Comparison of ENCODE assay signal across 21 cellular contexts in the genomic region with DNA sequence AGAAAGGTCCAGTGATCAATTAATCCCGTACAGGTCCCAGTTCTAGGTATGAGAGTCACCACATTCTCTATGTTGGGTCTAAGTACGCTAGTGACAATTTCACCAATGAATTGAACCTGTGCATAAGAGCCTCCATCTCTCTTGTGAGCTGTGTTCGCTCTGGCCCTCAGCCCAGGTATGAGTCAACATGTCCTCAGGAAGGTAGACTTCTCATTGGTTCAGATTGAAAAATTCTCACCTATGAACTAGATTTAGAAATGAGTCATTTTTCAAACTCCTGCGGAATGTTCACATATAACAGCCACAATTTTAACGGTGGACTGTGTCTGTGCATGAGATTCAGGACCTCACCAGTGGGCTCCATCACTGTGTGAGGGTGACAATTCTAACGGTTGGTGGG. TPM values are rescaled to one million over a fixed set of nuclear protein-coding genes. Genes with fewer than 3 reads are reported as not detected.
DNase-seq lines count a peak whose midpoint lies in the region; ATAC-seq, FAIRE-seq and TF ChIP-seq lines count a peak whose summit lies in the region.
"Had no signal": no experiment of that assay in that cellular context is flagged by ENCODE, and none has a peak within 500 bp of the region (broad histone marks: within the 10 kb centered on the region; RNA-seq: fewer than 3 reads in every experiment).

No MANE protein-coding gene starts in this region.

- peak overlapping the region; percentile 25 for H3K27ac Mint-ChIP-seq in activated CD4-positive, alpha-beta T cell treated with anti-CD3 and anti-CD28 coated beads for 36 hours
- H3K27ac Mint-ChIP-seq in chondrocyte (ENCODE audit: unreplicated experiment), result no peak overlapping the region
- H3K27ac Mint-ChIP-seq: activated T-cell treated with anti-CD3 and anti-CD28 coated beads, Interleukin-2, amount 50 U/mL, for 24 hours; dendritic cell treated with granulocyte-macrophage colony-stimulating factor and Interleukin-4, amounts not matched to agents 40 ng/mL and 50 ng/mL, for 4 days had no signal

- H3K4ac ChIP-seq in H1 (replicated peaks; ENCODE audit: insufficient read length, low read depth, low read length), result no peak overlapping the region

- DNase-seq in activated CD4-positive, alpha-beta T cell treated with anti-CD3 and anti-CD28 coated beads for 36 hours, result peak; percentile 32
- no peak for DNase-seq in activated CD4-positive, alpha-beta T cell treated with anti-CD3 and anti-CD28 coated beads, Interleukin-2, amount 50 U/mL, for 48 hours
- DNase-seq in H1 (ENCODE audit: low read depth in 1 of 2, low spot score in 2 of 2) (no peak), non-pigmented ciliary epithelial cell (ENCODE audit: low read depth) (peak; percentile 20), NCI-H1694 treated with DMSO at 0.1 percent for 48 hours (lab: John Stamatoyannopoulos, UW) (no peak), chondrocyte (ENCODE audit: low spot score) (no peak)
- DNase-seq: activated CD4-positive, alpha-beta T cell treated with anti-CD3 and anti-CD28 coated beads for 4 hours; activated T-cell treated with anti-CD3 and anti-CD28 coated beads, Interleukin-2, amount 50 U/mL, for 24 hours; amygdala; esophagus squamous epithelium; heart right ventricle; NCI-H1048; spleen; stimulated activated naive CD4-positive, alpha-beta T cell treated with Interleukin-2 at 50 U/mL for 16 hours; T-helper 9 cell had no signal

- no peak overlapping the region for H3K56ac ChIP-seq in H1 (replicated peaks; ENCODE audit: insufficient read length, low read depth, low read length)

- TF ChIP-seq EP300 in H1 (IDR thresholded peaks at IDR 0.05; ENCODE audit: borderline replicate concordance in 1 of 2, low read depth in 2 of 2, low read length in 2 of 2), result no peak

- H4K20me1 ChIP-seq in Loucy (ENCODE audit: insufficient read depth, low read length, poor library complexity, severe bottlenecking) (peaks cover 55% of the 10 kb centered on the region), H1 (replicated peaks in 1 of 2; ENCODE audit: control insufficient read depth in 1 of 2, insufficient read depth in 2 of 2, low read length in 2 of 2) (peaks cover 8 to 26% of the 10 kb centered on the region in 2 experiments)

- TF ChIP-seq CTCF in Loucy (conservative IDR thresholded peaks at IDR 0.05; ENCODE audit: low read length) (no peak), H1 (IDR thresholded peaks at IDR 0.05; ENCODE audit: control extremely low read depth in 1 of 3, insufficient read depth in 1 of 3, low read depth in 1 of 3, low read length in 3 of 3) (no peak), chondrocyte (IDR thresholded peaks at IDR 0.05) (no peak)

- no peak overlapping the region for H3K27ac ChIP-seq in H1 (ENCODE audit: low read depth, low read length)
- H3K27ac ChIP-seq: esophagus squamous epithelium, heart right ventricle, prostate gland, SJSA1, spleen had no signal

- no peak overlapping the region for H2BK5ac ChIP-seq in H1 (ENCODE audit: low read depth, low read length)

- H3K9me3 ChIP-seq in Loucy (ENCODE audit: insufficient read depth, low read depth, low read length), result no peaks in the 10 kb centered on the region
- H3K9me3 ChIP-seq in H1 (ENCODE audit: insufficient read depth in 2 of 2, low read depth in 1 of 2, low read length in 1 of 2), result no peaks in the 10 kb centered on the region
- H3K9me3 ChIP-seq: heart right ventricle, prostate gland, spleen had no signal

- intact Hi-C loops in activated CD4-positive, alpha-beta T cell treated with anti-CD3 and anti-CD28 coated beads for 36 hours (cut with DNase I, micrococcal nuclease), result no loop called here

- H3K4me1 ChIP-seq in Loucy (ENCODE audit: insufficient read depth, low read length, poor library complexity, severe bottlenecking), result peaks cover 40% of the 10 kb centered on the region
- peaks cover 0 to 9% (median 3%) of the 10 kb centered on the region in 4 experiments; a peak in 3 of 7 replicates for H3K4me1 ChIP-seq in H1 (replicated peaks in 1 of 4; ENCODE audit: control insufficient read depth in 3 of 4, insufficient read depth in 4 of 4, low read length in 3 of 4)
- H3K4me1 ChIP-seq: prostate gland, SJSA1 had no signal

- FAIRE-seq in H1 (lab: Jason Lieb, UNC), result no peak

- peak overlapping the region; percentile 89 for H3K4me2 ChIP-seq in Loucy (ENCODE audit: low read depth, low read length, poor library complexity, severe bottlenecking)
- no peak overlapping the region for H3K4me2 ChIP-seq in H1 (ENCODE audit: insufficient read depth in 1 of 2, low read depth in 2 of 2, low read length in 2 of 2)

- H3K27me3 ChIP-seq in Loucy (ENCODE audit: insufficient read depth, low read length, poor library complexity, severe bottlenecking) (no peaks in the 10 kb centered on the region), H1 (replicated peaks in 1 of 4; ENCODE audit: control insufficient read depth in 3 of 4, extremely low read depth in 1 of 4, insufficient read depth in 3 of 4, low read length in 3 of 4) (no peaks in the 10 kb centered on the region)
- H3K27me3 ChIP-seq: esophagus squamous epithelium, heart right ventricle, SJSA1, spleen had no signal

- no peak overlapping the region for H3K23ac ChIP-seq in H1 (ENCODE audit: insufficient read length)

- peaks cover 3% of the 10 kb centered on the region for H3K9me3 Mint-ChIP-seq in activated CD4-positive, alpha-beta T cell treated with anti-CD3 and anti-CD28 coated beads for 36 hours (ENCODE audit: low read depth)
- H3K9me3 Mint-ChIP-seq in chondrocyte (ENCODE audit: low read depth), result no peaks in the 10 kb centered on the region
- H3K9me3 Mint-ChIP-seq: dendritic cell treated with granulocyte-macrophage colony-stimulating factor and Interleukin-4, amounts not matched to agents 40 ng/mL and 50 ng/mL, for 4 days; IgD-negative memory B cell had no signal

- no peak for TF ChIP-seq POLR2A in H1 (IDR thresholded peaks at IDR 0.05; ENCODE audit: control extremely low read depth in 1 of 2, low read depth in 2 of 2, low read length in 2 of 2)

- H4K8ac ChIP-seq in H1 (ENCODE audit: extremely low read depth, insufficient read depth, low read length), result no peak overlapping the region

- H2BK12ac ChIP-seq in H1 (ENCODE audit: low read depth, low read length), result no peak overlapping the region

- CTCF ChIA-PET in activated CD4-positive, alpha-beta T cell treated with anti-CD3 and anti-CD28 coated beads for 36 hours (lab: Charles Lee), result no interaction called here
- CTCF ChIA-PET in H1 (lab: Charles Lee; ENCODE audit: partially characterized antibody), result no interaction called here

- no peak overlapping the region for H3K4me3 Mint-ChIP-seq in activated CD4-positive, alpha-beta T cell treated with anti-CD3 and anti-CD28 coated beads for 36 hours
- H3K4me3 Mint-ChIP-seq in chondrocyte (ENCODE audit: unreplicated experiment), result no peak overlapping the region
- H3K4me3 Mint-ChIP-seq: activated T-cell treated with anti-CD3 and anti-CD28 coated beads, Interleukin-2, amount 50 U/mL, for 24 hours; dendritic cell treated with granulocyte-macrophage colony-stimulating factor and Interleukin-4, amounts not matched to agents 40 ng/mL and 50 ng/mL, for 4 days had no signal

- no peak for ATAC-seq in activated CD4-positive, alpha-beta T cell treated with anti-CD3 and anti-CD28 coated beads for 36 hours
- ATAC-seq in HG03378 (IDR thresholded peaks at IDR 0.05; ENCODE audit: unreplicated experiment), result no peak
- ATAC-seq: heart right ventricle had no signal

- H3F3A ChIP-seq in Loucy (ENCODE audit: low read depth), result no peaks in the 10 kb centered on the region

- peaks cover 2% of the 10 kb centered on the region; the same call in 1 of the 2 replicates for H3K79me1 ChIP-seq in H1 (ENCODE audit: low read depth, low read length)

- H2BK120ac ChIP-seq in H1 (replicated peaks; ENCODE audit: low read depth, low read length), result no peak overlapping the region

- H3K36me3 Mint-ChIP-seq in activated CD4-positive, alpha-beta T cell treated with anti-CD3 and anti-CD28 coated beads for 36 hours (ENCODE audit: low read depth), result peaks cover 61% of the 10 kb centered on the region
- peaks cover 12% of the 10 kb centered on the region for H3K36me3 Mint-ChIP-seq in chondrocyte (ENCODE audit: low read depth)

- no peak overlapping the region for H2BK15ac ChIP-seq in H1 (ENCODE audit: low read length)

- no peak overlapping the region for H4K91ac ChIP-seq in H1 (replicated peaks; ENCODE audit: insufficient read length, low read length)

- H3K14ac ChIP-seq in H1 (ENCODE audit: insufficient read length), result no peak overlapping the region

- no peak overlapping the region for H3K18ac ChIP-seq in H1 (ENCODE audit: extremely low read depth, low read length)

- TF ChIP-seq RAD21 in H1 (IDR thresholded peaks at IDR 0.05 in 1 of 2, conservative IDR thresholded peaks at IDR 0.05 in 1 of 2; ENCODE audit: low read depth in 2 of 2, low read length in 2 of 2), result no peak

- no peak overlapping the region for H2AK5ac ChIP-seq in H1 (ENCODE audit: low read depth, low read length)

- H3K79me2 ChIP-seq in Loucy (ENCODE audit: insufficient read depth, low read length), result peaks cover 72% of the 10 kb centered on the region
- peaks cover 7 to 59% of the 10 kb centered on the region in 2 experiments for H3K79me2 ChIP-seq in H1 (ENCODE audit: control insufficient read depth in 1 of 2, insufficient read depth in 2 of 2, low read length in 2 of 2)

- no peak overlapping the region for H4K5ac ChIP-seq in H1 (ENCODE audit: insufficient read length, low read depth, low read length)

- WGBS in H1 (ENCODE audit: extremely low coverage in 1 of 2, insufficient coverage in 1 of 2, insufficient read length in 1 of 2, insufficient replicate concordance in 2 of 2, low coverage in 1 of 2, low lambda C conversion rate in 2 of 2, missing lambda C conversion rate in 1 of 2), 2 experiments, result 95% methylated on average over 6 of the region's 6 CpGs; no CpG with 5 or more reads in 1 of the 2 experiments

- H3K27me3 Mint-ChIP-seq in activated CD4-positive, alpha-beta T cell treated with anti-CD3 and anti-CD28 coated beads for 36 hours, result no peaks in the 10 kb centered on the region
- H3K27me3 Mint-ChIP-seq in chondrocyte (ENCODE audit: low read depth), result no peaks in the 10 kb centered on the region
- H3K27me3 Mint-ChIP-seq: activated T-cell treated with anti-CD3 and anti-CD28 coated beads, Interleukin-2, amount 50 U/mL, for 24 hours; dendritic cell treated with granulocyte-macrophage colony-stimulating factor and Interleukin-4, amounts not matched to agents 40 ng/mL and 50 ng/mL, for 4 days; IgD-negative memory B cell had no signal

- H3K9me2 ChIP-seq in Loucy (replicated peaks; ENCODE audit: low read depth, low read length), result no peaks in the 10 kb centered on the region

- no peak overlapping the region for H3K9ac ChIP-seq in Loucy (ENCODE audit: low read depth, low read length, poor library complexity, severe bottlenecking)
- H3K9ac ChIP-seq in H1 (replicated peaks in 1 of 4; ENCODE audit: extremely low read depth in 1 of 4, low read depth in 3 of 4, low read length in 3 of 4), result no peak overlapping the region

- peaks cover 34% of the 10 kb centered on the region for H3K4me1 Mint-ChIP-seq in activated CD4-positive, alpha-beta T cell treated with anti-CD3 and anti-CD28 coated beads for 36 hours
- peaks cover 24% of the 10 kb centered on the region for H3K4me1 Mint-ChIP-seq in chondrocyte (ENCODE audit: low read depth)

- no peak overlapping the region for H2AFZ ChIP-seq in Loucy (ENCODE audit: low read length)
- H2AFZ ChIP-seq in H1 (ENCODE audit: low read length), result no peak overlapping the region

- no peak overlapping the region for H2BK20ac ChIP-seq in H1 (ENCODE audit: low read length)

- H3K4me3 ChIP-seq in Loucy (ENCODE audit: low read length, poor library complexity, severe bottlenecking) (peak overlapping the region; percentile 95), H1 (ENCODE audit: extremely low read depth in 1 of 4, insufficient read depth in 2 of 4, low read depth in 3 of 4, low read length in 4 of 4) (no peak overlapping the region)
- H3K4me3 ChIP-seq: esophagus squamous epithelium, heart right ventricle, prostate gland, SJSA1, spleen had no signal

- POLR2A ChIA-PET in activated CD4-positive, alpha-beta T cell treated with anti-CD3 and anti-CD28 coated beads for 36 hours (lab: Charles Lee), result no interaction called here
- POLR2A ChIA-PET in H1 (lab: Charles Lee; ENCODE audit: partially characterized antibody), result interaction anchor here (0.8 to 1.9 kb wide), 4 partner anchors 10 to 28 kb away, joined by 4 to 13 read pairs (median 4); a partner anchor contains a TSS

- peaks cover 25% of the 10 kb centered on the region; the same call in 1 of the 2 replicates for H3K36me3 ChIP-seq in Loucy (ENCODE audit: insufficient read depth, low read length)
- H3K36me3 ChIP-seq in H1 (ENCODE audit: control insufficient read depth in 2 of 4, insufficient read depth in 4 of 4, low read length in 3 of 4), result peaks cover 20 to 66% (median 51%) of the 10 kb centered on the region in 4 experiments

- peaks cover 4% of the 10 kb centered on the region for H3K23me2 ChIP-seq in H1 (ENCODE audit: low read depth, low read length)

RNA-seq across cellular contexts. Expression of a gene that starts 12.7 kb away (rescaled TPM):
- 10 to 100 TPM; 31.7 to 38.6 TPM for total RNA-seq in activated CD4-positive, alpha-beta T cell treated with anti-CD3 and anti-CD28 coated beads for 36 hours
- 50.0 and 53.1 TPM in 2 replicates for total RNA-seq in H1 (2021; fragmentation: NEBNext Ultra II Directional; extraction: Animal tissue kit (Norgen Biotek cat#: 25700))
- 15.5 and 24.7 TPM in 2 replicates for polyA plus RNA-seq in H1 (2011; rRNA removed)
- 19.6 TPM for polyA plus RNA-seq in H1 (2011; cell fraction: cytosol; rRNA removed)
- 50.6 TPM for polyA plus RNA-seq in H1 (2011; cell fraction: nucleus; rRNA removed)
- 14.8 to 24.0 TPM (median 17.6 TPM) in 4 replicates for polyA plus RNA-seq in H1 (2012, experiment 1 of 2)
- polyA plus RNA-seq in H1 (2012, experiment 2 of 2), result 2.5 TPM
- 32.0 TPM for polyA plus RNA-seq in H1 (2013, experiment 1 of 2)
- 26.7 TPM for polyA plus RNA-seq in H1 (2013, experiment 2 of 2)
- polyA minus RNA-seq in H1 (2011; rRNA and poly(A)+ RNA removed), result 182 and 220 TPM in 2 replicates
- 76.6 TPM for polyA minus RNA-seq in H1 (2011; cell fraction: cytosol; rRNA and poly(A)+ RNA removed)
- polyA minus RNA-seq in H1 (2011; cell fraction: nucleus; rRNA and poly(A)+ RNA removed), result 227 TPM
- 7.9 to 25.0 TPM (median 9.2 TPM) in 3 replicates for total RNA-seq in chondrocyte

Comparison
In these comparisons a context has a peak if more than half of its experiments do, and no peak if none do; other contexts are left out.
1. DNase-seq: peak in activated CD4-positive, alpha-beta T cell treated with anti-CD3 and anti-CD28 coated beads for 36 hours (single experiment) and non-pigmented ciliary epithelial cell (single experiment); none in activated CD4-positive, alpha-beta T cell treated with anti-CD3 and anti-CD28 coated beads, Interleukin-2, amount 50 U/mL, for 48 hours (0 of 2), H1 (0 of 2), NCI-H1694 treated with DMSO at 0.1 percent for 48 hours (single experiment) and chondrocyte (single experiment).